ENCODE assay signal across 8 cellular contexts in the genomic region with DNA sequence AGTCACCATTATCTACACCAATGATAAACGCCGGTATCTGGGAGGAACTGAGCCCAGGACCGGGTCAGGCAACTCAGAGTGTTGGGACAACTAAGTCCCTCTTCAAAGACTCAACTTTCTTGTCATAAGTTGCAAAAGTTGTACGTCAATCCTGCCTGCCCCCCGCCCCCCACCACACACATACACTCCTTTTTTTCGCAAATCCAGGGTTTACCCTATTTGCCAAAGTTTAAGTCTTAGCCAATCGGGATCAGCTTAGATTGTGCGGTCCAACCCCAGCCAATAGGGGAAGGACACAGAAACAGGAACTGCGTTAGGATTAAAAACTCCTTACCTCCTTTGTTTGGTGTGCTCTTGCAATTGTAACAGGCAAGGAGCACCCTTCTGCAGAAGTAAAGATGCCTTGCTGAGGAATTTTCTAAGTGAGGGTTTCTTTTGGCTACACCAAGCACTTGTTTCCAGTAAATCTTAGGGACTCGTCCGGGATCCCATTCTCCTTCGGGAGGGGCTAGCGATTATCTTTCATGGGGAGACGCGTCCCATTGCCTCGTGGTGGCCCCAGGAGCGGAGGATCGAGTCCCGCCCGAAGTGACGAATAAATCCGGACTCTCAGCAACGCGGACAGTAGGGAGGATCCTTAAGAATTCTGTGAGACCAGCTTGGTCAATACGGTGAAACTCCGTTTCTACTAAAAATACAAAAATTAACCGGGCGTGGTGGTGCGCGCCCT.
A peak's percentile ranks its signal among the peaks of the same experiment; 100 is the strongest.
DNase-seq lines count a peak whose midpoint lies in the region; ATAC-seq and TF ChIP-seq lines count a peak whose summit lies in the region.

No MANE protein-coding gene starts in this region.

- peak overlapping the region; percentile 71 for H3K9ac ChIP-seq in neural cell (ENCODE audit: low read length)

- no peaks in the 10 kb centered on the region for H3K27me3 ChIP-seq in neural cell (ENCODE audit: insufficient read depth, low read depth, low read length)

- no peaks in the 10 kb centered on the region for H3K9me3 ChIP-seq in neural cell (ENCODE audit: low read length)

- peak; percentile 14 for ATAC-seq in GM18520 (IDR thresholded peaks at IDR 0.05; ENCODE audit: unreplicated experiment)
- ATAC-seq in HG03039 (IDR thresholded peaks at IDR 0.05; ENCODE audit: unreplicated experiment), result peak; percentile 27

- peak overlapping the region; percentile 80 for H3K4me3 ChIP-seq in neural cell (ENCODE audit: low read length)

- peak overlapping the region; percentile 90 for H2AFZ ChIP-seq in neural cell (ENCODE audit: low read depth, low read length)

- no peak overlapping the region for H3K27ac ChIP-seq in neural cell (ENCODE audit: low read length)

- no peak for TF ChIP-seq CTCF in neural cell (IDR thresholded peaks at IDR 0.05; ENCODE audit: poor library complexity, severe bottlenecking)

- TF ChIP-seq RAD21 in neural cell (conservative IDR thresholded peaks at IDR 0.05), result peak; percentile 5

- no peaks in the 10 kb centered on the region for H4K20me1 ChIP-seq in neural cell (ENCODE audit: insufficient read depth)

- no peaks in the 10 kb centered on the region for H3K79me2 ChIP-seq in neural cell (replicated peaks; ENCODE audit: insufficient read depth, low read length)

- H3F3A ChIP-seq in neural cell (ENCODE audit: insufficient read depth, low read length, poor library complexity, severe bottlenecking), result no peaks in the 10 kb centered on the region

- DNase-seq in AG20443 (ENCODE audit: low spot score), result peak; percentile 53
- DNase-seq in NCI-H774 (lab: John Stamatoyannopoulos, UW), result peak; percentile 69
- DNase-seq in activated T-helper 1 cell treated with Interleukin-2 at 50 U/mL for 16 hours (ENCODE audit: low read depth), result peak; percentile 9
- peak; percentile 84 for DNase-seq in fibroblast of the conjunctiva (ENCODE audit: low read depth)
- no peak for DNase-seq in occipital lobe (lab: John Stamatoyannopoulos, UW)

- no peaks in the 10 kb centered on the region for H3K9me2 ChIP-seq in neural cell (ENCODE audit: insufficient read depth, low read length)

- no peaks in the 10 kb centered on the region for H3K36me3 ChIP-seq in neural cell (ENCODE audit: insufficient read depth, low read length)

- TF ChIP-seq EP300 in neural cell (conservative IDR thresholded peaks at IDR 0.05; ENCODE audit: poor library complexity, severe bottlenecking), result no peak

- peak overlapping the region; percentile 82 for H3K4me2 ChIP-seq in neural cell (ENCODE audit: low read length)

TF ChIP-seq in neural cell, 6 proteins besides CTCF, POLR2A, EP300 and RAD21:
- no peak for TF ChIP-seq MXI1 (conservative IDR thresholded peaks at IDR 0.05; ENCODE audit: poor library complexity, severe bottlenecking)
- peak; percentile 36 for TF ChIP-seq TAF1 (IDR thresholded peaks at IDR 0.05; ENCODE audit: low read depth)
TF ChIP-seq in neural cell: peak in this region for 1.
